Comparison of ENCODE assay signal across 8 cellular contexts in genomic region chr2:237691200-237691907, GRCh38.
DNase-seq lines count a peak whose midpoint lies in the region; ATAC-seq, FAIRE-seq and TF ChIP-seq lines count a peak whose summit lies in the region.

No MANE protein-coding gene starts in this region.

- no peak for FAIRE-seq in GM12891 (lab: Jason Lieb, UNC)

- H4K91ac ChIP-seq in IMR-90 (ENCODE audit: insufficient read depth, low read depth, low read length) = peak overlapping the region; percentile 51

- peak; percentile 6 for ATAC-seq in CD8-positive, alpha-beta T cell
- peak; percentile 36 for ATAC-seq in GM21423 (IDR thresholded peaks at IDR 0.05; ENCODE audit: unreplicated experiment)
- peak; percentile 2 for ATAC-seq in IMR-90 (ENCODE audit: low read depth)
- ATAC-seq in stimulated activated memory B cell treated with anti-CD40 and anti-IgM and Interleukin-4, amounts not matched to agents 10 μg/mL and 1 μg/mL and 100 μg/mL, for 72 hours = peak; percentile 45

- no peaks in the 10 kb centered on the region for H3K9me3 ChIP-seq in CD8-positive, alpha-beta T cell (ENCODE audit: low read length)
- no peaks in the 10 kb centered on the region for H3K9me3 ChIP-seq in IMR-90 (ENCODE audit: control insufficient read depth, insufficient read depth, low read length)
- H3K9me3 ChIP-seq in adipocyte (ENCODE audit: control insufficient read depth, low read length) = no peaks in the 10 kb centered on the region

- no peaks in the 10 kb centered on the region for H3K9me3 Mint-ChIP-seq in CD8-positive, alpha-beta T cell
- H3K9me3 Mint-ChIP-seq in immature natural killer cell = no peaks in the 10 kb centered on the region
- H3K9me3 Mint-ChIP-seq in stimulated activated memory B cell treated with anti-CD40 and anti-IgM and Interleukin-4, amounts not matched to agents 10 μg/mL and 1 μg/mL and 100 μg/mL, for 72 hours = no peaks in the 10 kb centered on the region

- H2AK9ac ChIP-seq in IMR-90 (replicated peaks; ENCODE audit: low read depth, low read length, poor library complexity) = peak overlapping the region; percentile 93

- no peaks in the 10 kb centered on the region for H3K27me3 ChIP-seq in CD8-positive, alpha-beta T cell (ENCODE audit: insufficient read depth, low read length)
- H3K27me3 ChIP-seq in IMR-90 (ENCODE audit: control insufficient read depth, insufficient read depth, low read length) = no peaks in the 10 kb centered on the region
- H3K27me3 ChIP-seq in adipocyte (replicated peaks; ENCODE audit: control insufficient read depth, insufficient read depth, low read length) = no peaks in the 10 kb centered on the region

- no peak overlapping the region for H3K56ac ChIP-seq in IMR-90 (ENCODE audit: extremely low read depth, insufficient read depth, low read length)

- H3K27me3 Mint-ChIP-seq in CD8-positive, alpha-beta T cell (ENCODE audit: low read depth) = no peaks in the 10 kb centered on the region
- peaks cover 7 to 16% (median 13%) of the 10 kb centered on the region in 3 donors for H3K27me3 Mint-ChIP-seq in immature natural killer cell (ENCODE audit: low read depth in 3 of 3)
- no peaks in the 10 kb centered on the region for H3K27me3 Mint-ChIP-seq in stimulated activated memory B cell treated with anti-CD40 and anti-IgM and Interleukin-4, amounts not matched to agents 10 μg/mL and 1 μg/mL and 100 μg/mL, for 72 hours

- H2BK15ac ChIP-seq in IMR-90 (ENCODE audit: low read depth, low read length) = no peak overlapping the region

- WGBS in IMR-90 (ENCODE audit: extremely low coverage in 2 of 2, insufficient read length in 1 of 2), 2 experiments = 14% methylated on average over 38 of the region's 70 CpGs; no CpG with 5 or more reads in 1 of the 2 experiments

- H3K4me1 ChIP-seq in CD8-positive, alpha-beta T cell (ENCODE audit: insufficient read depth, low read length) = peaks cover 72% of the 10 kb centered on the region
- peaks cover 31% of the 10 kb centered on the region for H3K4me1 ChIP-seq in IMR-90 (ENCODE audit: control insufficient read depth, insufficient read depth, low read length)
- peaks cover 60% of the 10 kb centered on the region for H3K4me1 ChIP-seq in adipocyte (ENCODE audit: control insufficient read depth, insufficient read depth, low read length)

- H3K4me1 Mint-ChIP-seq in CD8-positive, alpha-beta T cell (ENCODE audit: low read depth) = peaks cover 72% of the 10 kb centered on the region
- peaks cover 82 to 83% of the 10 kb centered on the region in 2 donors for H3K4me1 Mint-ChIP-seq in immature natural killer cell
- H3K4me1 Mint-ChIP-seq in stimulated activated memory B cell treated with anti-CD40 and anti-IgM and Interleukin-4, amounts not matched to agents 10 μg/mL and 1 μg/mL and 100 μg/mL, for 72 hours = peaks cover 81% of the 10 kb centered on the region

- H3K4ac ChIP-seq in IMR-90 (ENCODE audit: low read depth, low read length) = peak overlapping the region; percentile 60

- peaks cover 22 to 67% of the 10 kb centered on the region in 2 experiments for H3K79me1 ChIP-seq in IMR-90 (ENCODE audit: low read depth in 1 of 2, low read length in 2 of 2)

- in situ Hi-C loops in IMR-90 (cut with MboI; ENCODE audit: low sequenced_read_pairs) = no loop called here

- H3K23ac ChIP-seq in IMR-90 (ENCODE audit: low read depth, low read length) = peak overlapping the region; percentile 59

- peaks cover 24% of the 10 kb centered on the region for H3K9me1 ChIP-seq in IMR-90 (ENCODE audit: insufficient read depth, low read length)

- no peak overlapping the region for H2BK20ac ChIP-seq in IMR-90 (ENCODE audit: low read depth, low read length)

- peak overlapping the region; percentile 81; the same call in 1 of the 2 replicates for H2AK5ac ChIP-seq in IMR-90 (ENCODE audit: low read depth, low read length)

- POLR2A ChIA-PET in CD8-positive, alpha-beta T cell (lab: Charles Lee) = interaction anchor here (0.8 to 11.6 kb wide), 5 partner anchors 9 to 99 kb away, joined by 3 to 119 read pairs (median 3); no protein-coding TSS in a partner anchor
- POLR2A ChIA-PET in IMR-90 (lab: Charles Lee; ENCODE audit: unreplicated experiment) = interaction anchor here (0.6 kb wide), 2 partner anchors 22 to 40 kb away, joined by 3 to 4 read pairs; no protein-coding TSS in a partner anchor

- peak overlapping the region; percentile 36; the same call in 1 of the 2 replicates for H2BK120ac ChIP-seq in IMR-90 (ENCODE audit: low read depth, low read length)

- peak overlapping the region; percentile 99 for H3K27ac Mint-ChIP-seq in CD8-positive, alpha-beta T cell
- peak overlapping the region; percentile 98 to 100 (median 100) for H3K27ac Mint-ChIP-seq in immature natural killer cell
- peak overlapping the region; percentile 75 for H3K27ac Mint-ChIP-seq in stimulated activated memory B cell treated with anti-CD40 and anti-IgM and Interleukin-4, amounts not matched to agents 10 μg/mL and 1 μg/mL and 100 μg/mL, for 72 hours

- TF ChIP-seq RAD21 in IMR-90 (IDR thresholded peaks at IDR 0.05; ENCODE audit: low read length) = no peak

- DNase-seq in CD8-positive, alpha-beta T cell = peak in 4 of 7 experiments; percentile 31 to 52 (median 50)
- no peak for DNase-seq in IMR-90
- no peak for DNase-seq in adipocyte (ENCODE audit: low read depth)
- no peak for DNase-seq in immature natural killer cell
- DNase-seq in H4 (ENCODE audit: low spot score) = no peak
- DNase-seq in GM12891 (ENCODE audit: insufficient read length, low spot score) = no peak

- CTCF ChIA-PET in CD8-positive, alpha-beta T cell (lab: Charles Lee) = interaction anchor here (1.5 to 25.3 kb wide), 3 partner anchors 10 to 53 kb away, joined by 3 to 328 read pairs (median 28); no protein-coding TSS in a partner anchor
- CTCF ChIA-PET in IMR-90 (lab: Yijun Ruan, JAX) = interaction anchor here (1.3 kb wide), 1 partner anchor 109 kb away, joined by 5 read pairs; no protein-coding TSS in a partner anchor

- H2AFZ ChIP-seq in IMR-90 (replicated peaks; ENCODE audit: low read length, poor library complexity) = peak overlapping the region; percentile 88

- peak overlapping the region; percentile 57 for H2BK5ac ChIP-seq in IMR-90 (ENCODE audit: low read depth, low read length, poor library complexity, severe bottlenecking)

- H3K36me3 ChIP-seq in CD8-positive, alpha-beta T cell (ENCODE audit: insufficient read depth, low read length) = no peaks in the 10 kb centered on the region
- H3K36me3 ChIP-seq in IMR-90 (ENCODE audit: control insufficient read depth, insufficient read depth, low read length) = no peaks in the 10 kb centered on the region
- no peaks in the 10 kb centered on the region for H3K36me3 ChIP-seq in adipocyte (ENCODE audit: control insufficient read depth, insufficient read depth, low read length, severe bottlenecking)

- no peak overlapping the region for H3K14ac ChIP-seq in IMR-90 (replicated peaks; ENCODE audit: low read depth, low read length)

- H4K8ac ChIP-seq in IMR-90 (ENCODE audit: low read depth in 2 of 2, low read length in 2 of 2) = peak overlapping the region in 1 of 2 experiments; percentile 68; a peak in 2 of 4 replicates

- H3K9ac ChIP-seq in IMR-90 (ENCODE audit: low read depth, low read length) = peak overlapping the region; percentile 66
- H3K9ac ChIP-seq in adipocyte (ENCODE audit: low read length) = peak overlapping the region; percentile 43

- peak overlapping the region; percentile 81 for H3K27ac ChIP-seq in CD8-positive, alpha-beta T cell (ENCODE audit: low read depth, low read length)
- H3K27ac ChIP-seq in IMR-90 (ENCODE audit: insufficient read depth, low read length) = peak overlapping the region; percentile 64

- BruUV-seq in IMR-90 (replicated peaks; lab: Mats Ljungman, UMichigan) = no TSS peak

- peak overlapping the region; percentile 66 for H3K4me3 ChIP-seq in CD8-positive, alpha-beta T cell (ENCODE audit: low read depth, low read length)
- H3K4me3 ChIP-seq in IMR-90 (ENCODE audit: insufficient read depth, low read depth, low read length) (peak overlapping the region; percentile 68), adipocyte (ENCODE audit: low read length) (peak overlapping the region; percentile 63)

- TF ChIP-seq POLR2A in IMR-90 (IDR thresholded peaks at IDR 0.05; ENCODE audit: low read depth, low read length) (no peak), GM12891 (IDR thresholded peaks at IDR 0.05; ENCODE audit: low read depth, low read length) (no peak)

- peak overlapping the region; percentile 88 for H3K4me3 Mint-ChIP-seq in CD8-positive, alpha-beta T cell
- peak overlapping the region; percentile 76 to 86 (median 83) for H3K4me3 Mint-ChIP-seq in immature natural killer cell
- peak overlapping the region; percentile 89 for H3K4me3 Mint-ChIP-seq in stimulated activated memory B cell treated with anti-CD40 and anti-IgM and Interleukin-4, amounts not matched to agents 10 μg/mL and 1 μg/mL and 100 μg/mL, for 72 hours

- peak overlapping the region; percentile 79 for H3K4me2 ChIP-seq in IMR-90 (ENCODE audit: low read depth, low read length)

- intact Hi-C loops in CD8-positive, alpha-beta T cell (cut with DNase I, micrococcal nuclease) = loop anchor here (1.0 to 10.0 kb wide), 4 partner anchors 369 to 607 kb away; partner anchors contain the start of genes COPS8 (in 1 of the 2), ILKAP (in 1 of the 2) and PER2 (in 1 of the 2)
- intact Hi-C loops in IMR-90 (cut with micrococcal nuclease) = loop anchor here (5.0 kb wide), 1 partner anchor 36 kb away; no protein-coding TSS in a partner anchor

- peaks cover 9% of the 10 kb centered on the region for H3K36me3 Mint-ChIP-seq in CD8-positive, alpha-beta T cell
- no peaks in the 10 kb centered on the region for H3K36me3 Mint-ChIP-seq in immature natural killer cell
- peaks cover 14% of the 10 kb centered on the region for H3K36me3 Mint-ChIP-seq in stimulated activated memory B cell treated with anti-CD40 and anti-IgM and Interleukin-4, amounts not matched to agents 10 μg/mL and 1 μg/mL and 100 μg/mL, for 72 hours

- peaks cover 32% of the 10 kb centered on the region for H4K20me1 ChIP-seq in IMR-90 (ENCODE audit: insufficient read depth, low read length)

- no peak for TF ChIP-seq CTCF in CD8-positive, alpha-beta T cell (IDR thresholded peaks at IDR 0.05)
- TF ChIP-seq CTCF in IMR-90 (conservative IDR thresholded peaks at IDR 0.05; ENCODE audit: low read depth, low read length) = no peak

- dilution Hi-C loops in IMR-90 (cut with HindIII; ENCODE audit: low sequenced_read_pairs, unreplicated experiment) = no loop called here

- peak overlapping the region; percentile 14; the same call in 1 of the 2 replicates for H3K18ac ChIP-seq in IMR-90 (ENCODE audit: low read depth, low read length)

- H4K5ac ChIP-seq in IMR-90 (ENCODE audit: low read depth, low read length) = peak overlapping the region; percentile 8; the same call in 1 of the 2 replicates

TF ChIP-seq in IMR-90, 13 proteins besides CTCF, POLR2A, EP300 and RAD21:
- TF ChIP-seq MAZ (IDR thresholded peaks at IDR 0.05; ENCODE audit: borderline replicate concordance, low read depth, low read length) (peak; percentile 36; the same call in 1 of the 2 replicates), RCOR1 (IDR thresholded peaks at IDR 0.05; ENCODE audit: insufficient replicate concordance, low read length) (no peak)

TF ChIP-seq in GM12891, 5 proteins besides CTCF, POLR2A, EP300 and RAD21 (continues in another document):
- TF ChIP-seq POLR2AphosphoS5 (IDR thresholded peaks at IDR 0.05; ENCODE audit: low read depth, low read length) = no peak
- no peak for TF ChIP-seq PAX5 (IDR thresholded peaks at IDR 0.05; ENCODE audit: insufficient read depth, low read length, severe bottlenecking)
- no peak for TF ChIP-seq SPI1 (IDR thresholded peaks at IDR 0.05; ENCODE audit: low read depth, low read length)
- TF ChIP-seq POU2F2 (IDR thresholded peaks at IDR 0.05; ENCODE audit: low read depth, low read length) = no peak

Comparison
In these comparisons a context has a peak if more than half of its experiments do, and no peak if none do; other contexts are left out.
1. DNase-seq: peak in CD8-positive, alpha-beta T cell (4 of 7); none in IMR-90 (single experiment), adipocyte (single experiment), immature natural killer cell (0 of 3), H4 (single experiment) and GM12891 (single experiment).
2. Peak in every context shown above with its lines, with median percentiles within 50 percentile points of each other: ATAC-seq, H3K4me3 ChIP-seq, H3K27ac Mint-ChIP-seq and H3K4me3 Mint-ChIP-seq.